ENCODE assay signal across 1 cellular context in genomic region chr13:46180393-46180792, GRCh38.
TF ChIP-seq lines count a peak whose summit lies in the region.

No MANE protein-coding gene starts in this region.

TF ChIP-seq in K562, 482 proteins besides CTCF, POLR2A, EP300 and RAD21 (continued from another document):
- TF ChIP-seq ZBTB12 (CRISPR knock-in tag; IDR thresholded peaks at IDR 0.05) (no peak), CHD2 (IDR thresholded peaks at IDR 0.05; ENCODE audit: low read depth, low read length) (no peak), TCFL5 (CRISPR knock-in tag; conservative IDR thresholded peaks at IDR 0.05) (no peak)
